8 cellular contexts compared by ENCODE assay signal in the genomic region with DNA sequence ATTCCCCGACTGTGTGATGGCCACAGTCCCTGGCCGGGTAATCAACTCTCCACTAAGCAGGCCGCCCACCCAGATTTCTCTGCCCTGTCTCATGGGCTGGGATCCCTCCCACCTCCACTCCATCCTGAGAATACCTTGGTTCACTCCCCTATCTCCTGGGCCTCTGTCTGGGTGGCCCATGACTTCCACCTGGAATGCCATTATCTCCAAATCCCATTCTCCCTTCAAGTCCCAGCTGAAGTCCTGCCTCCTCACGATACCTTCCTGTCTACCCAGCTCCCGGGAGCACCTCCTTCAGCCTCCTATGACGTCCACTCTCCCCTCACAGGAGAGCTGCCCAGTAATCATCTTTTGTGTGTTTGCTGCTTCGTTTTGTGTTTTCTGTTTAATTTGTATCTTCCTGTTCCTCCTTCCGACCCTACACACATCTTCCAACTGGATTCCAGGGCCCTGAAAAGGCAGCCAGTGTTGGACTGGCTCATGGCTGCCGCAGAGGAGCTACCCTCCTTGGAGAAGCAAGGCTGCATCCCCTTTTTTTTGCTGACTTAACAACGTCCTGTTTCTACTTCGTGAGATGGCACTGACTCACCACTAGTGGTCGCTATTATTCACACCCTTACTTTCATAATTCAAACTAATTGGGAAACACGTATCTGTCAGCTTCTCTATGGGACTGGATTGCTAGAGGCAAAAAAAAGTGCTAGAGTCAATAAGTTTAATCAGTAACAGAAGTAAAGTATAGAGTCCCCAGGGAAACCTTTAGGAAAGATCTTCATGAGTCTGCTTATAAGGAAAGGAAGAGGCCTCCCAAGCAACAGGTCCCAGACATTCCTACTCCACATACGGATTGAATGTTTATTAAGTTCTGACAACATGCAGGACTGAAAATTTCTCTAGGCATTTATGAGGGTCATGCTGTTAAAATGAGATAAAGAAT.
A peak's percentile ranks its signal among the peaks of the same experiment; 100 is the strongest.
DNase-seq lines count a peak whose midpoint lies in the region; ATAC-seq and TF ChIP-seq lines count a peak whose summit lies in the region.

No MANE protein-coding gene starts in this region.

- TF ChIP-seq POLR2A in suprapubic skin (IDR thresholded peaks at IDR 0.05) = no peak

- no peak for TF ChIP-seq EP300 in suprapubic skin (IDR thresholded peaks at IDR 0.05)

- H3K27ac ChIP-seq in suprapubic skin = no peak overlapping the region

- TF ChIP-seq CTCF in astrocyte of the cerebellum (IDR thresholded peaks at IDR 0.05; ENCODE audit: low read depth, low read length, missing control alignments) (peak; percentile 86), suprapubic skin (IDR thresholded peaks at IDR 0.05) (peak; percentile 7 to 62)

- in situ Hi-C loops in astrocyte of the cerebellum (cut with HindIII; ENCODE audit: low sequenced_read_pairs) = no loop called here

- H3K4me1 ChIP-seq in suprapubic skin = no peaks in the 10 kb centered on the region

- ATAC-seq in GM21381 (IDR thresholded peaks at IDR 0.05; ENCODE audit: unreplicated experiment) (peak; percentile 58), HG02981 (IDR thresholded peaks at IDR 0.05; ENCODE audit: unreplicated experiment) (no peak)

- H3K27me3 ChIP-seq in suprapubic skin (no peaks in the 10 kb centered on the region), MG63 (no peaks in the 10 kb centered on the region)

- H3K36me3 ChIP-seq in suprapubic skin (no peaks in the 10 kb centered on the region), MG63 (no peaks in the 10 kb centered on the region)

- H3K9me3 ChIP-seq in suprapubic skin (no peaks in the 10 kb centered on the region), MG63 (no peaks in the 10 kb centered on the region)

- DNase-seq in EH (ENCODE audit: low read depth) = peak; percentile 49
- peak; percentile 78 for DNase-seq in NCI-H146 (lab: John Stamatoyannopoulos, UW)
- DNase-seq in astrocyte of the cerebellum (ENCODE audit: low read depth) = no peak
- peak; percentile 76 for DNase-seq in iPS-NIHi7 (ENCODE audit: extremely low spot score)
- DNase-seq in suprapubic skin (ENCODE audit: low spot score in 2 of 2) = no peak
- DNase-seq in MG63 = no peak

- WGBS in suprapubic skin = 62% methylated on average over 14 of the region's 14 CpGs

- H3K4me3 ChIP-seq in astrocyte of the cerebellum (ENCODE audit: low read depth, low read length) = no peak overlapping the region
- H3K4me3 ChIP-seq in suprapubic skin = no peak overlapping the region
- H3K4me3 ChIP-seq in MG63 = no peak overlapping the region

Comparison
In these comparisons a context has a peak if more than half of its experiments do, and no peak if none do; other contexts are left out.
1. DNase-seq: peak in EH (single experiment), NCI-H146 (single experiment) and iPS-NIHi7 (single experiment); none in astrocyte of the cerebellum (single experiment), suprapubic skin (0 of 2) and MG63 (single experiment).